In genomic region chr16:4679854-4680636, GRCh38 we compare ENCODE assay signal across 8 cellular contexts. TPM values are rescaled to one million over a fixed set of nuclear protein-coding genes. Genes with fewer than 3 reads are reported as not detected.
DNase-seq lines count a peak whose midpoint lies in the region; ATAC-seq and TF ChIP-seq lines count a peak whose summit lies in the region.

No MANE protein-coding gene starts in this region.

- intact Hi-C loops in ascending aorta (cut with DNase I), result no loop called here

- H3K27ac ChIP-seq in upper lobe of left lung (peak overlapping the region; percentile 77 to 85 (median 80)), ascending aorta (peak overlapping the region in 1 of 2 donors; percentile 62)

- ATAC-seq in upper lobe of left lung (ENCODE audit: low FRiP score in 2 of 2) (peak; percentile 78 to 83), GM19463 (IDR thresholded peaks at IDR 0.05; ENCODE audit: unreplicated experiment) (no peak)

- no peaks in the 10 kb centered on the region for H3K9me3 Mint-ChIP-seq in activated CD4-positive, alpha-beta T cell treated with anti-CD3 and anti-CD28 coated beads, Interleukin-2, amount 10 ng/mL, durations not matched to agents 7 days and 5 days

- no peak for TF ChIP-seq CTCF in upper lobe of left lung (IDR thresholded peaks at IDR 0.05)
- TF ChIP-seq CTCF in ascending aorta (IDR thresholded peaks at IDR 0.05), result no peak

- POLR2A ChIA-PET in activated CD4-positive, alpha-beta T cell treated with anti-CD3 and anti-CD28 coated beads, Interleukin-2, amount 10 ng/mL, durations not matched to agents 7 days and 5 days (lab: Charles Lee), result no interaction called here

- DNase-seq in activated CD4-positive, alpha-beta T cell treated with anti-CD3 and anti-CD28 coated beads, Interleukin-2, amount 10 ng/mL, durations not matched to agents 7 days and 5 days, result no peak
- DNase-seq in activated CD4-positive, alpha-beta T cell treated with anti-CD3 and anti-CD28 coated beads, Interleukin-2, amount 50 U/mL, for 48 hours, result no peak
- DNase-seq in cerebellum (ENCODE audit: low spot score) (peak; percentile 71), mesenteric fat pad (ENCODE audit: low spot score) (peak; percentile 94), upper lobe of left lung (peak; percentile 84 to 95), NCI-H1105 treated with DMSO at 0.1 percent for 48 hours (lab: John Stamatoyannopoulos, UW) (no peak), ascending aorta (ENCODE audit: low spot score in 2 of 2) (no peak)

- CTCF ChIA-PET in activated CD4-positive, alpha-beta T cell treated with anti-CD3 and anti-CD28 coated beads, Interleukin-2, amount 10 ng/mL, durations not matched to agents 7 days and 5 days (lab: Charles Lee), result interaction anchor here (1.7 to 1.8 kb wide), 2 partner anchors 19 to 56 kb away, joined by 4 to 5 read pairs; partner anchors contain the start of gene MGRN1

- H3K36me3 Mint-ChIP-seq in activated CD4-positive, alpha-beta T cell treated with anti-CD3 and anti-CD28 coated beads, Interleukin-2, amount 10 ng/mL, durations not matched to agents 7 days and 5 days (ENCODE audit: low read depth), result peaks cover 27% of the 10 kb centered on the region

- H3K4me3 ChIP-seq in upper lobe of left lung, result peak overlapping the region in 3 of 4 donors; percentile 16 to 42 (median 31)
- H3K4me3 ChIP-seq in ascending aorta, result no peak overlapping the region

- TF ChIP-seq POLR2A in upper lobe of left lung (IDR thresholded peaks at IDR 0.05), result peak in 1 of 4 donors; percentile 46

- H3K4me3 Mint-ChIP-seq in activated CD4-positive, alpha-beta T cell treated with anti-CD3 and anti-CD28 coated beads, Interleukin-2, amount 10 ng/mL, durations not matched to agents 7 days and 5 days, result no peak overlapping the region

- WGBS in upper lobe of left lung, 2 donors, result 48 to 65% methylated on average over 43 to 47 of the region's 47 CpGs

- H3K27ac Mint-ChIP-seq in activated CD4-positive, alpha-beta T cell treated with anti-CD3 and anti-CD28 coated beads, Interleukin-2, amount 10 ng/mL, durations not matched to agents 7 days and 5 days, result peak overlapping the region; percentile 50

- H3K36me3 ChIP-seq in upper lobe of left lung (peaks cover 7 to 83% (median 57%) of the 10 kb centered on the region in 4 donors), ascending aorta (peaks cover 65 to 81% of the 10 kb centered on the region in 2 donors)

- TF ChIP-seq EP300 in upper lobe of left lung (IDR thresholded peaks at IDR 0.05), result peak in 1 of 4 donors; percentile 18

- H3K9me3 ChIP-seq in upper lobe of left lung (no peaks in the 10 kb centered on the region), ascending aorta (no peaks in the 10 kb centered on the region)

- no peaks in the 10 kb centered on the region for H3K27me3 Mint-ChIP-seq in activated CD4-positive, alpha-beta T cell treated with anti-CD3 and anti-CD28 coated beads, Interleukin-2, amount 10 ng/mL, durations not matched to agents 7 days and 5 days

- H3K27me3 ChIP-seq in upper lobe of left lung, result no peaks in the 10 kb centered on the region
- H3K27me3 ChIP-seq in ascending aorta, result no peaks in the 10 kb centered on the region

- peaks cover 41% of the 10 kb centered on the region for H3K4me1 Mint-ChIP-seq in activated CD4-positive, alpha-beta T cell treated with anti-CD3 and anti-CD28 coated beads, Interleukin-2, amount 10 ng/mL, durations not matched to agents 7 days and 5 days

- H3K4me1 ChIP-seq in upper lobe of left lung, result peaks cover 6 to 50% (median 38%) of the 10 kb centered on the region in 4 donors
- H3K4me1 ChIP-seq in ascending aorta, result no peaks in the 10 kb centered on the region

RNA-seq across cellular contexts. Expression of gene NUDT16L1, which starts 13.3 kb away (rescaled TPM):
- total RNA-seq in activated CD4-positive, alpha-beta T cell treated with anti-CD3 and anti-CD28 coated beads, Interleukin-2, amount 10 ng/mL, durations not matched to agents 7 days and 5 days, result 10 to 100 TPM; 32.3 to 35.5 TPM
- 24.0 TPM for total RNA-seq in cerebellum
- total RNA-seq in mesenteric fat pad, result 19.4 TPM
- 10 to 100 TPM; 14.9 to 66.0 (median 34.1) TPM for total RNA-seq in upper lobe of left lung
- 77.3 TPM for total RNA-seq in ascending aorta

RNA-seq across cellular contexts. Expression of gene ANKS3, which starts 54.0 kb away (rescaled TPM):
- 10 to 100 TPM; 12.4 to 16.7 TPM for total RNA-seq in activated CD4-positive, alpha-beta T cell treated with anti-CD3 and anti-CD28 coated beads, Interleukin-2, amount 10 ng/mL, durations not matched to agents 7 days and 5 days
- total RNA-seq in cerebellum (29.1 TPM), mesenteric fat pad (16.4 TPM), upper lobe of left lung (10 to 100 TPM; 17.9 to 67.1 (median 20.0) TPM), ascending aorta (55.9 TPM)

RNA-seq across cellular contexts. Expression of gene DNAAF8, which starts 54.3 kb away (rescaled TPM):
- total RNA-seq in activated CD4-positive, alpha-beta T cell treated with anti-CD3 and anti-CD28 coated beads, Interleukin-2, amount 10 ng/mL, durations not matched to agents 7 days and 5 days, result under 1 TPM; 0.21 to 0.40 TPM
- total RNA-seq in cerebellum (1.5 TPM), mesenteric fat pad (1.3 TPM), upper lobe of left lung (10 to 100 TPM in 1 of 6 donors, 1 to 10 TPM in 5; 1.6 to 19.1 (median 4.3) TPM), ascending aorta (not detected)

RNA-seq across cellular contexts. Expression of gene MGRN1, which starts 55.4 kb away (rescaled TPM):
- 10 to 100 TPM; 74.4 to 79.5 TPM for total RNA-seq in activated CD4-positive, alpha-beta T cell treated with anti-CD3 and anti-CD28 coated beads, Interleukin-2, amount 10 ng/mL, durations not matched to agents 7 days and 5 days
- total RNA-seq in cerebellum, result 38.6 TPM
- 74.1 TPM for total RNA-seq in mesenteric fat pad
- 100 to 1,000 TPM in 3 of 6 donors, 10 to 100 TPM in 3; 49.0 to 148 (median 99.1) TPM for total RNA-seq in upper lobe of left lung
- total RNA-seq in ascending aorta, result 201 TPM

Comparison
In these comparisons a context has a peak if more than half of its experiments do, and no peak if none do; other contexts are left out.
1. DNase-seq: peak in cerebellum (single experiment), mesenteric fat pad (single experiment) and upper lobe of left lung (2 of 2); none in activated CD4-positive, alpha-beta T cell treated with anti-CD3 and anti-CD28 coated beads, Interleukin-2, amount 10 ng/mL, durations not matched to agents 7 days and 5 days (single experiment), activated CD4-positive, alpha-beta T cell treated with anti-CD3 and anti-CD28 coated beads, Interleukin-2, amount 50 U/mL, for 48 hours (0 of 2), NCI-H1105 treated with DMSO at 0.1 percent for 48 hours (single experiment) and ascending aorta (0 of 2).
2. H3K4me3 ChIP-seq: peak in upper lobe of left lung (3 of 4); none in ascending aorta (0 of 2).